In the genomic region with DNA sequence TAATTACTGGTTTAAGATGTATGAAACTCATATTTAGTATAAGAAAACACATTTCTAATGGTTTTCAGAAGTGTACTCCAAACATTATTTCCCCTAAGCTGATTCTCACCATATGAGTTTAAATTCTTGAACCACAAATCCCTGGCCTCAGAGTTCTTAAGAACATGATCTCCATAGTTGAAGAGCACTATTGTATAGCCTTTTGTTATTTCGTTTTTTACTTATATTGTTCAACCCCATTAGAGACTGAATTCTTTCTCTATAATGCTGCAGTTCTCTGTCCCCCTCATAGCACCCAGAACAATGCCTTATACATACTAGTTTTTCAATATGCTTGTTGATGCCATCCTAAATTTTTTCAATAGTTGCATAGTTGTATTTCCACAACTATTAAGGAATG, we compare ENCODE assay signal across 27 cellular contexts.
"Had no signal": no experiment of that assay in that cellular context is flagged by ENCODE, and none has a peak within 500 bp of the region (broad histone marks: within the 10 kb centered on the region; RNA-seq: fewer than 3 reads in every experiment).

No MANE protein-coding gene starts in this region.

- H3K9me3 ChIP-seq: stomach, suprapubic skin, testis, thoracic aorta, thyroid gland, tibial artery, transverse colon, upper lobe of left lung, upper lobe of right lung, uterus, vagina had no signal

- H3K4me3 ChIP-seq: stomach, suprapubic skin, testis, thoracic aorta, thyroid gland, tibial artery, transverse colon, upper lobe of left lung, upper lobe of right lung, uterus, vagina had no signal

- H3K36me3 Mint-ChIP-seq: stimulated activated effector memory CD8-positive, alpha-beta T cell treated with anti-CD3 and anti-CD28 coated beads, Interleukin-12 subunit alpha, Interleukin-12 subunit beta, amount 100 ng/mL, for 72 hours; stimulated activated memory B cell treated with anti-CD40 and anti-IgM and Interleukin-4, amounts not matched to agents 10 μg/mL and 1 μg/mL and 100 μg/mL, for 72 hours; stimulated activated naive B cell treated with anti-CD40 and anti-IgM and Interleukin-4, amounts not matched to agents 10 μg/mL and 1 μg/mL and 100 μg/mL, for 72 hours; type B pancreatic cell had no signal

- H3K4me1 Mint-ChIP-seq: stimulated activated effector memory CD8-positive, alpha-beta T cell treated with anti-CD3 and anti-CD28 coated beads, Interleukin-12 subunit alpha, Interleukin-12 subunit beta, amount 100 ng/mL, for 72 hours; stimulated activated memory B cell treated with anti-CD40 and anti-IgM and Interleukin-4, amounts not matched to agents 10 μg/mL and 1 μg/mL and 100 μg/mL, for 72 hours; stimulated activated naive CD8-positive, alpha-beta T cell treated with anti-CD3 and anti-CD28 coated beads, Interleukin-15, amount 100 ng/mL, for 72 hours had no signal

- H3K27me3 Mint-ChIP-seq: stimulated activated naive B cell treated with anti-CD40 and anti-IgM and Interleukin-4, amounts not matched to agents 10 μg/mL and 1 μg/mL and 100 μg/mL, for 72 hours; stimulated activated naive CD8-positive, alpha-beta T cell treated with anti-CD3 and anti-CD28 coated beads, Interleukin-15, amount 100 ng/mL, for 72 hours; type B pancreatic cell had no signal

- H3K36me3 ChIP-seq: stomach, suprapubic skin, thoracic aorta, thyroid gland, tibial artery, transverse colon, upper lobe of left lung, upper lobe of right lung, uterus, vagina had no signal

- H3K9me3 Mint-ChIP-seq: stimulated activated effector memory CD8-positive, alpha-beta T cell treated with anti-CD3 and anti-CD28 coated beads, Interleukin-12 subunit alpha, Interleukin-12 subunit beta, amount 100 ng/mL, for 72 hours; stimulated activated memory B cell treated with anti-CD40 and anti-IgM and Interleukin-4, amounts not matched to agents 10 μg/mL and 1 μg/mL and 100 μg/mL, for 72 hours; stimulated activated naive CD8-positive, alpha-beta T cell treated with anti-CD3 and anti-CD28 coated beads, Interleukin-15, amount 100 ng/mL, for 72 hours; stimulated activated naive CD8-positive, alpha-beta T cell treated with anti-CD3 and anti-CD28 coated beads, Interleukin-15, Interleukin-2, amounts not matched to agents 100 ng/mL and 50 ng/mL, for 24 hours; type B pancreatic cell had no signal

- H3K4me3 Mint-ChIP-seq: stimulated activated effector memory CD8-positive, alpha-beta T cell treated with anti-CD3 and anti-CD28 coated beads, Interleukin-12 subunit alpha, Interleukin-12 subunit beta, amount 100 ng/mL, for 72 hours; stimulated activated memory B cell treated with anti-CD40 and anti-IgM and Interleukin-4, amounts not matched to agents 10 μg/mL and 1 μg/mL and 100 μg/mL, for 72 hours; stimulated activated naive B cell treated with anti-CD40 and anti-IgM and Interleukin-4, amounts not matched to agents 10 μg/mL and 1 μg/mL and 100 μg/mL, for 72 hours; stimulated activated naive CD8-positive, alpha-beta T cell treated with anti-CD3 and anti-CD28 coated beads, Interleukin-15, amount 100 ng/mL, for 72 hours; stimulated activated naive CD8-positive, alpha-beta T cell treated with anti-CD3 and anti-CD28 coated beads, Interleukin-15, Interleukin-2, amounts not matched to agents 100 ng/mL and 50 ng/mL, for 24 hours; type B pancreatic cell had no signal

- H3K4me1 ChIP-seq: tibial artery, upper lobe of right lung, uterus had no signal

- H3K27ac ChIP-seq: stomach, suprapubic skin, testis, thoracic aorta, thyroid gland, tibial artery, transverse colon, upper lobe of left lung, upper lobe of right lung, uterus, vagina had no signal

- H3K27ac Mint-ChIP-seq: stimulated activated effector memory CD8-positive, alpha-beta T cell treated with anti-CD3 and anti-CD28 coated beads, Interleukin-12 subunit alpha, Interleukin-12 subunit beta, amount 100 ng/mL, for 72 hours; stimulated activated memory B cell treated with anti-CD40 and anti-IgM and Interleukin-4, amounts not matched to agents 10 μg/mL and 1 μg/mL and 100 μg/mL, for 72 hours; stimulated activated naive B cell treated with anti-CD40 and anti-IgM and Interleukin-4, amounts not matched to agents 10 μg/mL and 1 μg/mL and 100 μg/mL, for 72 hours; stimulated activated naive CD8-positive, alpha-beta T cell treated with anti-CD3 and anti-CD28 coated beads, Interleukin-15, amount 100 ng/mL, for 72 hours; stimulated activated naive CD8-positive, alpha-beta T cell treated with anti-CD3 and anti-CD28 coated beads, Interleukin-15, Interleukin-2, amounts not matched to agents 100 ng/mL and 50 ng/mL, for 24 hours; type B pancreatic cell had no signal

- DNase-seq: stimulated activated CD4-positive, alpha-beta T cell treated with anti-CD3 and anti-CD28 coated beads, Interleukin-2, amount 100 ng/mL, for 48 hours; stimulated activated CD4-positive, alpha-beta T cell treated with anti-CD3 and anti-CD28 coated beads, Interleukin-4, amount 100 ng/mL, for 1 hour; stimulated activated CD4-positive, alpha-beta T cell treated with anti-CD3 and anti-CD28 coated beads, Interleukin-4, amount 100 ng/mL, for 24 hours; stimulated activated CD4-positive, alpha-beta T cell treated with anti-CD3 and anti-CD28 coated beads, Interleukin-4, amount 100 ng/mL, for 4 hours; stimulated activated CD8-positive, alpha-beta memory T cell treated with anti-CD3 and anti-CD28 coated beads, Interleukin-4, amount 100 ng/mL, for 48 hours; stimulated activated naive B cell treated with anti-CD40 and anti-IgM and Interleukin-4, amounts not matched to agents 10 μg/mL and 1 μg/mL and 100 μg/mL, for 72 hours; stimulated activated naive CD4-positive, alpha-beta T cell; stimulated activated naive CD4-positive, alpha-beta T cell treated with Interleukin-2 at 50 U/mL for 16 hours; stimulated activated naive CD8-positive, alpha-beta T cell treated with anti-CD3 and anti-CD28 coated beads, Interleukin-15, amount 100 ng/mL, for 72 hours; stimulated activated naive CD8-positive, alpha-beta T cell treated with anti-CD3 and anti-CD28 coated beads, Interleukin-15, Interleukin-2, amounts not matched to agents 100 U/mL and 50 U/mL, for 24 hours; stomach; substantia nigra; testis; thyroid gland; tibial artery; transverse colon; trophoblast cell; upper lobe of left lung; upper lobe of right lung; uterus had no signal

- H3K27me3 ChIP-seq: stomach, suprapubic skin, testis, thyroid gland, tibial artery, transverse colon, upper lobe of left lung, upper lobe of right lung, uterus, vagina had no signal

- ATAC-seq: stimulated activated effector memory CD8-positive, alpha-beta T cell treated with anti-CD3 and anti-CD28 coated beads, Interleukin-12 subunit alpha, Interleukin-12 subunit beta, amount 100 ng/mL, for 72 hours; stimulated activated memory B cell treated with anti-CD40 and anti-IgM and Interleukin-4, amounts not matched to agents 10 μg/mL and 1 μg/mL and 100 μg/mL, for 72 hours; stimulated activated naive B cell treated with anti-CD40 and anti-IgM and Interleukin-4, amounts not matched to agents 10 μg/mL and 1 μg/mL and 100 μg/mL, for 72 hours; stimulated activated naive CD8-positive, alpha-beta T cell treated with anti-CD3 and anti-CD28 coated beads, Interleukin-15, amount 100 ng/mL, for 72 hours; stimulated activated naive CD8-positive, alpha-beta T cell treated with anti-CD3 and anti-CD28 coated beads, Interleukin-15, Interleukin-2, amounts not matched to agents 100 U/mL and 50 U/mL, for 24 hours; upper lobe of right lung had no signal
